9 cellular contexts compared by ENCODE assay signal in genomic region chr3:45817788-45818523, GRCh38. TPM values are rescaled to one million over a fixed set of nuclear protein-coding genes. Genes with fewer than 3 reads are reported as not detected.
DNase-seq lines count a peak whose midpoint lies in the region; ATAC-seq and TF ChIP-seq lines count a peak whose summit lies in the region.
"Had no signal": no experiment of that assay in that cellular context is flagged by ENCODE, and none has a peak within 500 bp of the region (broad histone marks: within the 10 kb centered on the region; RNA-seq: fewer than 3 reads in every experiment).

No MANE protein-coding gene starts in this region.

- H2AFZ ChIP-seq in OCI-LY7 (ENCODE audit: low read length), result no peak overlapping the region

- DNase-seq in HFF-Myc (ENCODE audit: extremely low read depth, low read depth) (peak; percentile 70), NCI-H748 treated with DMSO at 0.1 percent for 48 hours (lab: John Stamatoyannopoulos, UW) (peak; percentile 17), fibroblast of peridontal ligament (ENCODE audit: extremely low read depth) (peak; percentile 93), smooth muscle cell of the brain vasculature (ENCODE audit: low read depth, low spot score) (peak; percentile 24), OCI-LY7 (ENCODE audit: low spot score) (no peak), dedifferentiated amniotic fluid mesenchymal stem cell (ENCODE audit: extremely low spot score) (no peak)
- DNase-seq: activated naive CD4-positive, alpha-beta T cell treated with Interleukin-2 at 50 U/mL for 16 hours had no signal

- no peaks in the 10 kb centered on the region for H4K20me1 ChIP-seq in OCI-LY7 (ENCODE audit: insufficient read depth, low read length)

- H3K4me1 ChIP-seq in OCI-LY7 (ENCODE audit: insufficient read depth, low read length, poor library complexity, severe bottlenecking), result no peaks in the 10 kb centered on the region

- no peaks in the 10 kb centered on the region for H3K79me2 ChIP-seq in OCI-LY7 (ENCODE audit: insufficient read depth, low read depth, low read length)

- CTCF ChIA-PET in OCI-LY7 (lab: Charles Lee; ENCODE audit: unreplicated experiment), result no interaction called here

- no peaks in the 10 kb centered on the region for H3K9me2 ChIP-seq in OCI-LY7 (ENCODE audit: insufficient read depth, low read length)

- no peak overlapping the region for H3K4me3 ChIP-seq in HFF-Myc (replicated peaks; ENCODE audit: low read depth, low read length)
- H3K4me3 ChIP-seq in OCI-LY7 (ENCODE audit: low read depth, low read length, poor library complexity, severe bottlenecking), result no peak overlapping the region

- POLR2A ChIA-PET in OCI-LY7 (lab: Charles Lee), result no interaction called here

- BruUV-seq in OCI-LY7 (replicated peaks; lab: Mats Ljungman, UMichigan), result no TSS peak

- TF ChIP-seq CTCF in HFF-Myc (IDR thresholded peaks at IDR 0.05; ENCODE audit: low read depth, low read length, missing control alignments) (no peak), OCI-LY7 (conservative IDR thresholded peaks at IDR 0.05; ENCODE audit: low read length) (no peak)

- no peaks in the 10 kb centered on the region for H3K36me3 ChIP-seq in OCI-LY7 (ENCODE audit: insufficient read depth, low read length)

- 0 out of 2 replicates have a peak, but pooled peaks cover 7% of the 10 kb centered on the region for H3K9me3 ChIP-seq in OCI-LY7 (ENCODE audit: low read length)

- intact Hi-C loops in OCI-LY7 (cut with micrococcal nuclease; ENCODE audit: unreplicated experiment), result no loop called here

- ATAC-seq in GM18907 (IDR thresholded peaks at IDR 0.05; ENCODE audit: unreplicated experiment) (no peak), HG03342 (IDR thresholded peaks at IDR 0.05; ENCODE audit: unreplicated experiment) (no peak)

- H3K4me2 ChIP-seq in OCI-LY7 (ENCODE audit: low read length), result no peak overlapping the region

- H3K27ac ChIP-seq in OCI-LY7 (ENCODE audit: low read depth, low read length, poor library complexity, severe bottlenecking), result no peak overlapping the region

RNA-seq across cellular contexts. Expression of gene SLC6A20, which starts 21.6 kb away (rescaled TPM):
- not detected in 2 replicates for total RNA-seq in OCI-LY7 (2014; rRNA removed; shearing (Covaris generic))
- not detected in 2 replicates for total RNA-seq in OCI-LY7 (2022)

RNA-seq across cellular contexts. Expression of gene LZTFL1, which starts 24.0 kb away (rescaled TPM):
- total RNA-seq in OCI-LY7 (2014; rRNA removed; shearing (Covaris generic)), result 3.2 and 4.5 TPM in 2 replicates
- total RNA-seq in OCI-LY7 (2022), result 8.7 and 9.7 TPM in 2 replicates

Comparison
In these comparisons a context has a peak if more than half of its experiments do, and no peak if none do; other contexts are left out.
1. DNase-seq: peak in HFF-Myc (single experiment), NCI-H748 treated with DMSO at 0.1 percent for 48 hours (single experiment), fibroblast of peridontal ligament (single experiment) and smooth muscle cell of the brain vasculature (single experiment); none in OCI-LY7 (single experiment) and dedifferentiated amniotic fluid mesenchymal stem cell (single experiment).